In genomic region chr10:96360331-96360730, GRCh38 we compare ENCODE assay signal across 33 cellular contexts. TPM values are rescaled to one million over a fixed set of nuclear protein-coding genes. Genes with fewer than 3 reads are reported as not detected.
"Had no signal": no experiment of that assay in that cellular context is flagged by ENCODE, and none has a peak within 500 bp of the region (broad histone marks: within the 10 kb centered on the region; RNA-seq: fewer than 3 reads in every experiment).

No MANE protein-coding gene starts in this region.

- H3K27ac Mint-ChIP-seq: memory B cell; mesothelial cell of epicardium; natural killer cell treated with Interleukin-12 subunit alpha and Interleukin-12 subunit beta and Interleukin-15 and Interleukin-18, amount 100 ng/mL, for 72 hours; neural progenitor cell; stimulated activated memory B cell treated with anti-CD40 and anti-IgM and Interleukin-4, amounts not matched to agents 10 μg/mL and 1 μg/mL and 100 μg/mL, for 72 hours had no signal

- H3K4me3 Mint-ChIP-seq: memory B cell; mesothelial cell of epicardium; naive B cell; natural killer cell treated with Interleukin-12 subunit alpha and Interleukin-12 subunit beta and Interleukin-15 and Interleukin-18, amount 100 ng/mL, for 72 hours; neural progenitor cell; stimulated activated memory B cell treated with anti-CD40 and anti-IgM and Interleukin-4, amounts not matched to agents 10 μg/mL and 1 μg/mL and 100 μg/mL, for 72 hours had no signal

- H3K36me3 Mint-ChIP-seq: memory B cell; mesothelial cell of epicardium; naive B cell; natural killer cell treated with Interleukin-12 subunit alpha and Interleukin-12 subunit beta and Interleukin-15 and Interleukin-18, amount 100 ng/mL, for 72 hours; neural progenitor cell; stimulated activated memory B cell treated with anti-CD40 and anti-IgM and Interleukin-4, amounts not matched to agents 10 μg/mL and 1 μg/mL and 100 μg/mL, for 72 hours had no signal

- H3K27ac ChIP-seq: colonic mucosa, epithelial cell of prostate, esophagus squamous epithelium, heart right ventricle, neural progenitor cell, parathyroid adenoma, prostate gland, sigmoid colon, transverse colon, vagina had no signal

- H3K4me3 ChIP-seq: colonic mucosa, esophagus squamous epithelium, heart right ventricle, lung, mucosa of descending colon, neural progenitor cell, prostate gland, sigmoid colon, transverse colon, vagina had no signal

- H3K9me3 Mint-ChIP-seq: memory B cell; natural killer cell treated with Interleukin-12 subunit alpha and Interleukin-12 subunit beta and Interleukin-15 and Interleukin-18, amount 100 ng/mL, for 72 hours; neural progenitor cell; stimulated activated memory B cell treated with anti-CD40 and anti-IgM and Interleukin-4, amounts not matched to agents 10 μg/mL and 1 μg/mL and 100 μg/mL, for 72 hours had no signal

- H3K4me1 Mint-ChIP-seq: memory B cell; mesothelial cell of epicardium; neural progenitor cell; stimulated activated memory B cell treated with anti-CD40 and anti-IgM and Interleukin-4, amounts not matched to agents 10 μg/mL and 1 μg/mL and 100 μg/mL, for 72 hours had no signal

- DNase-seq: central memory CD4-positive, alpha-beta T cell; colonic mucosa; effector CD4-positive, alpha-beta T cell; esophagus squamous epithelium; foreskin melanocyte; heart right ventricle; hippocampal formation; left colon; mucosa of descending colon; naive B cell; right cardiac atrium; sigmoid colon; stimulated activated CD4-positive, alpha-beta T cell treated with anti-CD3 and anti-CD28 coated beads, Interleukin-2, amount 100 ng/mL, for 24 hours; stimulated activated CD4-positive, alpha-beta T cell treated with anti-CD3 and anti-CD28 coated beads, Interleukin-4, amount 100 ng/mL, for 4 hours; stimulated activated naive CD8-positive, alpha-beta T cell treated with anti-CD3 and anti-CD28 coated beads, Interleukin-15, Interleukin-2, amounts not matched to agents 100 U/mL and 50 U/mL, for 24 hours; transverse colon had no signal

- ATAC-seq: heart right ventricle; left colon; mucosa of descending colon; right cardiac atrium; stimulated activated memory B cell treated with anti-CD40 and anti-IgM and Interleukin-4, amounts not matched to agents 10 μg/mL and 1 μg/mL and 100 μg/mL, for 72 hours; stimulated activated naive CD8-positive, alpha-beta T cell treated with anti-CD3 and anti-CD28 coated beads, Interleukin-15, Interleukin-2, amounts not matched to agents 100 U/mL and 50 U/mL, for 24 hours had no signal

RNA-seq across cellular contexts. Expression of gene OPALIN, which starts 1.5 kb away (rescaled TPM):
- total RNA-seq: cerebellum; colonic mucosa; dermis microvascular lymphatic vessel endothelial cell; esophagus squamous epithelium; heart right ventricle; kidney epithelial cell; left colon; liver; lung; mesothelial cell of epicardium; mucosa of descending colon; natural killer cell treated with Interleukin-12 subunit alpha and Interleukin-12 subunit beta and Interleukin-15 and Interleukin-18, amount 100 ng/mL, for 72 hours; osteoblast; right cardiac atrium; sigmoid colon; skeletal muscle tissue; transverse colon; ureter; vagina had no signal

RNA-seq across cellular contexts. Expression of gene DNTT, which starts 56.1 kb away (rescaled TPM):
- total RNA-seq: cerebellum; colonic mucosa; dermis microvascular lymphatic vessel endothelial cell; esophagus squamous epithelium; heart right ventricle; kidney epithelial cell; left colon; lung; mesothelial cell of epicardium; mucosa of descending colon; natural killer cell treated with Interleukin-12 subunit alpha and Interleukin-12 subunit beta and Interleukin-15 and Interleukin-18, amount 100 ng/mL, for 72 hours; osteoblast; prostate gland; right cardiac atrium; sigmoid colon; skeletal muscle tissue; transverse colon; ureter; vagina had no signal
